9 cellular contexts compared by ENCODE assay signal in genomic region chr6:137927777-137928218, GRCh38.
DNase-seq lines count a peak whose midpoint lies in the region; ATAC-seq and TF ChIP-seq lines count a peak whose summit lies in the region.
"Had no signal": no experiment of that assay in that cellular context is flagged by ENCODE, and none has a peak within 500 bp of the region (broad histone marks: within the 10 kb centered on the region; RNA-seq: fewer than 3 reads in every experiment).

No MANE protein-coding gene starts in this region.

- H3K9me3 ChIP-seq in HEK293 (ENCODE audit: control insufficient read depth, insufficient read depth, low read depth, low read length) (no peaks in the 10 kb centered on the region), mesenchymal stem cell (ENCODE audit: control insufficient read depth, low read length) (no peaks in the 10 kb centered on the region), upper lobe of left lung (no peaks in the 10 kb centered on the region)

- TF ChIP-seq POLR2A in GM15510 (IDR thresholded peaks at IDR 0.05; ENCODE audit: borderline replicate concordance, extremely low read depth, insufficient read length) (peak; percentile 43), NB4 (IDR thresholded peaks at IDR 0.05; ENCODE audit: extremely low read depth, insufficient read length) (no peak), upper lobe of left lung (IDR thresholded peaks at IDR 0.05) (no peak)

- POLR2A ChIA-PET in HEK293 (lab: Yijun Ruan, JAX), result no interaction called here

- no peaks in the 10 kb centered on the region for H3K27me3 ChIP-seq in mesenchymal stem cell (ENCODE audit: control insufficient read depth in 1 of 2, insufficient read depth in 1 of 2, low read length in 2 of 2)
- no peaks in the 10 kb centered on the region for H3K27me3 ChIP-seq in upper lobe of left lung

- TF ChIP-seq CTCF in HEK293 (tag by site-specific recombination; IDR thresholded peaks at IDR 0.05) (no peak), NB4 (IDR thresholded peaks at IDR 0.05; ENCODE audit: low read depth, low read length) (no peak), upper lobe of left lung (IDR thresholded peaks at IDR 0.05) (no peak)

- no peak overlapping the region for H2BK12ac ChIP-seq in mesenchymal stem cell (ENCODE audit: low read length in 2 of 2)

- H3K4me3 ChIP-seq in HEK293 (ENCODE audit: low read depth, low read length) (no peak overlapping the region), NB4 (ENCODE audit: low read depth, low read length) (peak overlapping the region; percentile 40), mesenchymal stem cell (ENCODE audit: insufficient read depth in 1 of 2, low read depth in 1 of 2, low read length in 2 of 2) (no peak overlapping the region), upper lobe of left lung (no peak overlapping the region)
- H3K4me3 ChIP-seq: skin epidermis had no signal

- H3K79me1 ChIP-seq in mesenchymal stem cell (replicated peaks; ENCODE audit: low read length, poor library complexity, severe bottlenecking), result no peaks in the 10 kb centered on the region

- no peak overlapping the region for H3K23ac ChIP-seq in mesenchymal stem cell (ENCODE audit: low read length in 2 of 2)

- DNase-seq in NB4 (ENCODE audit: low read depth) (peak; percentile 97), activated T-cell treated with anti-CD3 and anti-CD28 coated beads for 1 hour (ENCODE audit: low read depth) (peak; percentile 46), mesenchymal stem cell (peak; percentile 11), upper lobe of left lung (peak; percentile 6 to 44), germinal center (ENCODE audit: low spot score) (no peak), NCI-H2227 treated with DMSO at 0.1 percent for 48 hours (lab: John Stamatoyannopoulos, UW) (no peak)

- H3K14ac ChIP-seq in mesenchymal stem cell (ENCODE audit: low read length in 2 of 2), result no peak overlapping the region

- H4K91ac ChIP-seq in mesenchymal stem cell (ENCODE audit: low read length), result no peak overlapping the region

- H2AFZ ChIP-seq in mesenchymal stem cell (ENCODE audit: low read depth, low read length), result no peak overlapping the region

- no peak for TF ChIP-seq EP300 in upper lobe of left lung (IDR thresholded peaks at IDR 0.05)

- peak overlapping the region; percentile 3 for H3K4me2 ChIP-seq in mesenchymal stem cell (ENCODE audit: low read length, poor library complexity, severe bottlenecking)

- H3K18ac ChIP-seq in mesenchymal stem cell (ENCODE audit: low read depth in 1 of 2, low read length in 2 of 2), result no peak overlapping the region

- H2AK5ac ChIP-seq in mesenchymal stem cell (ENCODE audit: low read length, severe bottlenecking), result no peak overlapping the region

- H2BK120ac ChIP-seq in mesenchymal stem cell (ENCODE audit: low read depth, low read length), result no peak overlapping the region

- no peak overlapping the region for H3K9ac ChIP-seq in mesenchymal stem cell (ENCODE audit: low read length)

- H3K4me1 ChIP-seq in HEK293 (ENCODE audit: control insufficient read depth, insufficient read depth, low read length) (no peaks in the 10 kb centered on the region), mesenchymal stem cell (ENCODE audit: control insufficient read depth, insufficient read depth, low read depth, low read length) (peaks cover 11% of the 10 kb centered on the region), upper lobe of left lung (peaks cover 15 to 24% (median 18%) of the 10 kb centered on the region in 4 donors)

- H3K36me3 ChIP-seq in HEK293 (ENCODE audit: control insufficient read depth in 2 of 2, insufficient read depth in 1 of 2, low read length in 2 of 2), result no peaks in the 10 kb centered on the region
- H3K36me3 ChIP-seq in mesenchymal stem cell (ENCODE audit: control insufficient read depth in 1 of 2, insufficient read depth in 2 of 2, low read depth in 1 of 2, low read length in 2 of 2), result no peaks in the 10 kb centered on the region
- H3K36me3 ChIP-seq in upper lobe of left lung, result no peaks in the 10 kb centered on the region

- H3K27ac ChIP-seq in HEK293 (ENCODE audit: extremely low read depth, low read depth, low read length) (no peak overlapping the region), mesenchymal stem cell (ENCODE audit: low read length, poor library complexity, severe bottlenecking) (no peak overlapping the region), upper lobe of left lung (peak overlapping the region in 1 of 4 donors; percentile 17)

- H4K8ac ChIP-seq in mesenchymal stem cell (ENCODE audit: low read length), result no peak overlapping the region

- H3K4ac ChIP-seq in mesenchymal stem cell (ENCODE audit: low read depth in 1 of 2, low read length in 2 of 2), result no peak overlapping the region

- 34% methylated on average over 7 of the region's 8 CpGs for WGBS in mesenchymal stem cell
- WGBS in upper lobe of left lung, 2 donors, result 13 to 15% methylated on average over 8 of the region's 8 CpGs

- no peak overlapping the region for H2BK5ac ChIP-seq in mesenchymal stem cell (ENCODE audit: low read depth, low read length, poor library complexity, severe bottlenecking)

- peak in 1 of 2 donors; percentile 54 for ATAC-seq in upper lobe of left lung (ENCODE audit: low FRiP score in 2 of 2)

- CTCF ChIA-PET in HEK293 (lab: Yijun Ruan, JAX), result interaction anchor here (0.6 to 3.5 kb wide), 5 partner anchors 13 to 1054 kb away, joined by 3 to 21 read pairs (median 4); no protein-coding TSS in a partner anchor

- no peak overlapping the region for H2BK15ac ChIP-seq in mesenchymal stem cell (ENCODE audit: low read depth, poor library complexity, severe bottlenecking)

TF ChIP-seq in HEK293, 187 proteins besides CTCF, POLR2A, EP300 and RAD21:
- peak; percentile 69 for TF ChIP-seq EGR2 (tag by site-specific recombination; IDR thresholded peaks at IDR 0.05; ENCODE audit: low read depth)
- TF ChIP-seq ZFHX2 (tag by site-specific recombination; conservative IDR thresholded peaks at IDR 0.05), result peak; percentile 61
- no peak for TF ChIP-seq ZNF830 (tag by site-specific recombination; IDR thresholded peaks at IDR 0.05; ENCODE audit: low read depth)

Comparison
In these comparisons a context has a peak if more than half of its experiments do, and no peak if none do; other contexts are left out.
1. DNase-seq: peak in NB4 (single experiment), activated T-cell treated with anti-CD3 and anti-CD28 coated beads for 1 hour (single experiment), mesenchymal stem cell (single experiment) and upper lobe of left lung (2 of 2); none in germinal center (single experiment) and NCI-H2227 treated with DMSO at 0.1 percent for 48 hours (single experiment).